Comparison of ENCODE assay signal across 8 cellular contexts in genomic region chr10:88091490-88092061, GRCh38.
DNase-seq lines count a peak whose midpoint lies in the region; ATAC-seq lines count a peak whose summit lies in the region.

No MANE protein-coding gene starts in this region.

- DNase-seq in T-cell (peak; percentile 36 to 82 (median 68)), amniotic epithelial cell (ENCODE audit: low read depth) (peak; percentile 40), C1 segment of cervical spinal cord (lab: John Stamatoyannopoulos, UW) (no peak), amygdala (lab: John Stamatoyannopoulos, UW) (no peak), NCI-H510A treated with DMSO at 0.1 percent for 48 hours (lab: John Stamatoyannopoulos, UW) (no peak)
- DNase-seq in stimulated activated CD8-positive, alpha-beta memory T cell treated with anti-CD3 and anti-CD28 coated beads, Interleukin-2, amount 100 ng/mL, for 48 hours (ENCODE audit: low read depth in 2 of 2): peak; percentile 39 to 62

- no peaks in the 10 kb centered on the region for H3K27me3 Mint-ChIP-seq in T-cell

- no peaks in the 10 kb centered on the region for H3K36me3 Mint-ChIP-seq in T-cell

- ATAC-seq in GM18868 (IDR thresholded peaks at IDR 0.05; ENCODE audit: unreplicated experiment) (peak; percentile 82), HG03045 (IDR thresholded peaks at IDR 0.05; ENCODE audit: unreplicated experiment) (peak; percentile 76), T-cell (replicated peaks in 1 of 4) (peak; percentile 97 to 99 (median 98))

- H3K27ac Mint-ChIP-seq in T-cell: peak overlapping the region; percentile 92 to 95

- CTCF ChIA-PET in T-cell (lab: Charles Lee): interaction anchor here (0.7 to 1.9 kb wide), 18 partner anchors 9 to 298 kb away, joined by 3 to 15 read pairs (median 4); partner anchors contain the start of gene KLLN (in 1 of the 2)

- H3K4me3 Mint-ChIP-seq in T-cell: peak overlapping the region in 1 of 3 donors; percentile 57

- H3K4me1 Mint-ChIP-seq in T-cell: peaks cover 44 to 53% (median 49%) of the 10 kb centered on the region in 3 donors

- POLR2A ChIA-PET in T-cell (lab: Charles Lee): interaction anchor here (0.5 to 1.0 kb wide), 4 partner anchors 11 to 228 kb away, joined by 3 to 15 read pairs (median 4); partner anchors contain the start of genes KLLN (in 1 of the 2) and PTEN (in 1 of the 2)

- peaks cover 0 to 8% (median 0%) of the 10 kb centered on the region in 3 donors for H3K9me3 Mint-ChIP-seq in T-cell

Comparison
In these comparisons a context has a peak if more than half of its experiments do, and no peak if none do; other contexts are left out.
1. DNase-seq: peak in T-cell (34 of 34), amniotic epithelial cell (single experiment) and stimulated activated CD8-positive, alpha-beta memory T cell treated with anti-CD3 and anti-CD28 coated beads, Interleukin-2, amount 100 ng/mL, for 48 hours (2 of 2); none in C1 segment of cervical spinal cord (0 of 14), amygdala (0 of 56) and NCI-H510A treated with DMSO at 0.1 percent for 48 hours (single experiment).
2. Peak in every context shown above with its lines, with median percentiles within 50 percentile points of each other: ATAC-seq.